ENCODE assay signal across 15 cellular contexts in genomic region chr5:10502578-10502977, GRCh38.
"Had no signal": no experiment of that assay in that cellular context is flagged by ENCODE, and none has a peak within 500 bp of the region (broad histone marks: within the 10 kb centered on the region; RNA-seq: fewer than 3 reads in every experiment).

No MANE protein-coding gene starts in this region.

- H3K4me1 ChIP-seq: breast epithelium, parathyroid adenoma had no signal

- H3K4me3 ChIP-seq: breast epithelium, esophagus muscularis mucosa, mucosa of descending colon, thyroid gland had no signal

- H3K9ac ChIP-seq: parathyroid adenoma had no signal

- DNase-seq: activated CD4-positive, alpha-beta T cell treated with anti-CD3 and anti-CD28 coated beads, Interleukin-2, amount 50 U/mL, for 48 hours; activated CD8-positive, alpha-beta memory T cell treated with anti-CD3 and anti-CD28 coated beads, Interleukin-2, amount 10 ng/mL, durations not matched to agents 7 days and 5 days; activated effector memory CD4-positive, alpha-beta T cell treated with anti-CD3 and anti-CD28 coated beads, Interleukin-2, amount 50 U/mL, for 16 hours; activated T-cell treated with anti-CD3 and anti-CD28 coated beads, Interleukin-2, amount 50 U/mL, for 4 hours; amygdala; glutamatergic neuron; left colon; mucosa of descending colon; retina; T-helper 2 cell; thyroid gland had no signal

- ATAC-seq: activated CD4-positive, CD25-positive, alpha-beta regulatory T cell treated with anti-CD3 and anti-CD28 coated beads, Interleukin-2, amount 50 U/mL, for 24 hours; activated CD8-positive, alpha-beta memory T cell treated with anti-CD3 and anti-CD28 coated beads, Interleukin-2, amount 10 ng/mL, durations not matched to agents 7 days and 5 days; activated T-cell treated with anti-CD3 and anti-CD28 coated beads, Interleukin-2, amount 50 U/mL, for 4 hours; left colon; mucosa of descending colon had no signal

- H3K36me3 ChIP-seq: breast epithelium, esophagus muscularis mucosa, thyroid gland had no signal

- H3K27me3 ChIP-seq: breast epithelium, esophagus muscularis mucosa, thyroid gland had no signal

- H3K27ac ChIP-seq: breast epithelium, esophagus muscularis mucosa, parathyroid adenoma, thyroid gland had no signal

- H3K79me2 ChIP-seq: parathyroid adenoma had no signal

- H2AFZ ChIP-seq: parathyroid adenoma had no signal

- H3K9me3 ChIP-seq: breast epithelium, esophagus muscularis mucosa, mucosa of descending colon, thyroid gland had no signal
